ENCODE assay signal across 1 cellular context in the genomic region with DNA sequence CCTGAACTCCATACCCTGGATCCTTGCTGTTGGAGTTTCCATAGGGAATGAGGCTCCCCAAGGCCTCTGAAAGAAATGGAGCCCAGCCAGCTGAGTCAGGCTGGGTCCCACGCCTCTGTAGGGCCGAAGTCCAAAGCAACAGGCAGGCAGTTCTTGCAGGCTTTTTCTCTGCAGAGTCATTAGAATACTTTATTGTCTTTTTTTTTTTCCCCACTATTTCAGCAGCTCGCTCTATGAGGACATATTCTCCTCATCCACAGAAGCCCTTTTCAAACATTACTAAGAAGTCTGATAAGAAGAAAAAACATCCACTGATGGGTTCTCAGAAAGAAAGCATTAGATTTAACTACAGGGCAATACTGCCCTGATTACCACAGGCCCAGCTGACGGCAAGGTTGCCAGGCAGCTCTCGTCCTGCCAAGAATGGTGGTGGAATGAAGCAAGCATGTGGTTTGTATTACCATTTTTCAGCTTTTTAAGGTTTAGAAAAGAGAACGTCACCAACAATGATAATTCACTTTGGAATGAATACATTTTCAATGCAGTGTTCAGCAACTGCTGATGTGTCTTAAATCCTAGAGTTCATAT.
A peak's percentile ranks its signal among the peaks of the same experiment; 100 is the strongest.
TF ChIP-seq lines count a peak whose summit lies in the region.

No MANE protein-coding gene starts in this region.

TF ChIP-seq in HepG2, 621 proteins besides CTCF, POLR2A, EP300 and RAD21 (continued from another document and continues in another):
- TF ChIP-seq, protein P1, sequence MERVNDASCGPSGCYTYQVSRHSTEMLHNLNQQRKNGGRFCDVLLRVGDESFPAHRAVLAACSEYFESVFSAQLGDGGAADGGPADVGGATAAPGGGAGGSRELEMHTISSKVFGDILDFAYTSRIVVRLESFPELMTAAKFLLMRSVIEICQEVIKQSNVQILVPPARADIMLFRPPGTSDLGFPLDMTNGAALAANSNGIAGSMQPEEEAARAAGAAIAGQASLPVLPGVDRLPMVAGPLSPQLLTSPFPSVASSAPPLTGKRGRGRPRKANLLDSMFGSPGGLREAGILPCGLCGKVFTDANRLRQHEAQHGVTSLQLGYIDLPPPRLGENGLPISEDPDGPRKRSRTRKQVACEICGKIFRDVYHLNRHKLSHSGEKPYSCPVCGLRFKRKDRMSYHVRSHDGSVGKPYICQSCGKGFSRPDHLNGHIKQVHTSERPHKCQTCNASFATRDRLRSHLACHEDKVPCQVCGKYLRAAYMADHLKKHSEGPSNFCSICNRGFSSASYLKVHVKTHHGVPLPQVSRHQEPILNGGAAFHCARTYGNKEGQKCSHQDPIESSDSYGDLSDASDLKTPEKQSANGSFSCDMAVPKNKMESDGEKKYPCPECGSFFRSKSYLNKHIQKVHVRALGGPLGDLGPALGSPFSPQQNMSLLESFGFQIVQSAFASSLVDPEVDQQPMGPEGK (CRISPR knock-in tag; IDR thresholded peaks at IDR 0.05) = no peak
- TF ChIP-seq PITX1 (CRISPR knock-in tag; IDR thresholded peaks at IDR 0.05) (0 out of 2 replicates have a peak, but pooled peaks have one; percentile 29), ZKSCAN8 (CRISPR knock-in tag; IDR thresholded peaks at IDR 0.05; ENCODE audit: borderline replicate concordance) (0 out of 2 replicates have a peak, but pooled peaks have one; percentile 25), DRAP1 (CRISPR knock-in tag; IDR thresholded peaks at IDR 0.05) (0 out of 2 replicates have a peak, but pooled peaks have one; percentile 28), RFX5 (IDR thresholded peaks at IDR 0.05; ENCODE audit: low read depth, low read length) (peak; percentile 96), SNAI1 (CRISPR knock-in tag; IDR thresholded peaks at IDR 0.05; ENCODE audit: borderline replicate concordance) (no peak), ZNF598 (CRISPR knock-in tag; IDR thresholded peaks at IDR 0.05; ENCODE audit: borderline replicate concordance) (peak; percentile 53; the same call in 1 of the 2 replicates), MEIS2 (CRISPR knock-in tag; IDR thresholded peaks at IDR 0.05) (no peak), MTA3 (CRISPR knock-in tag; IDR thresholded peaks at IDR 0.05) (no peak), ZNF441 (CRISPR knock-in tag; IDR thresholded peaks at IDR 0.05; ENCODE audit: borderline replicate concordance) (peak; percentile 54; the same call in 1 of the 2 replicates), ZFYVE20 (CRISPR knock-in tag; IDR thresholded peaks at IDR 0.05; ENCODE audit: borderline replicate concordance, low read depth) (no peak), ZNF572 (CRISPR knock-in tag; IDR thresholded peaks at IDR 0.05) (no peak), PHF21A (CRISPR knock-in tag; IDR thresholded peaks at IDR 0.05) (peak; percentile 38; the same call in 1 of the 2 replicates), SOX13 (IDR thresholded peaks at IDR 0.05) (no peak), SOX13 (CRISPR knock-in tag; conservative IDR thresholded peaks at IDR 0.05 in 1 of 2, IDR thresholded peaks at IDR 0.05 in 1 of 2) (peak in 1 of 2 experiments; percentile 70; a peak in 2 of 4 replicates), CREM (IDR thresholded peaks at IDR 0.05) (peak; percentile 19; the same call in 1 of the 2 replicates), CREM (CRISPR knock-in tag; IDR thresholded peaks at IDR 0.05) (no peak), RORA (CRISPR knock-in tag; IDR thresholded peaks at IDR 0.05) (no peak), TBX2 (CRISPR knock-in tag; IDR thresholded peaks at IDR 0.05; ENCODE audit: borderline replicate concordance) (peak; percentile 45; the same call in 1 of the 2 replicates), THAP11 (CRISPR knock-in tag; IDR thresholded peaks at IDR 0.05) (peak; percentile 28; the same call in 1 of the 2 replicates), FOSL2 (CRISPR knock-in tag; IDR thresholded peaks at IDR 0.05) (peak; percentile 86), ZFX (CRISPR knock-in tag; IDR thresholded peaks at IDR 0.05; ENCODE audit: low read depth) (peak; percentile 62), HDAC2 (CRISPR knock-in tag; IDR thresholded peaks at IDR 0.05) (peak; percentile 52; the same call in 1 of the 2 replicates), TAF15 (IDR thresholded peaks at IDR 0.05; ENCODE audit: low read depth, low read length, poor library complexity, severe bottlenecking) (no peak), ZNF841 (CRISPR knock-in tag; IDR thresholded peaks at IDR 0.05; ENCODE audit: borderline replicate concordance) (no peak)
- TF ChIP-seq, protein P2, sequence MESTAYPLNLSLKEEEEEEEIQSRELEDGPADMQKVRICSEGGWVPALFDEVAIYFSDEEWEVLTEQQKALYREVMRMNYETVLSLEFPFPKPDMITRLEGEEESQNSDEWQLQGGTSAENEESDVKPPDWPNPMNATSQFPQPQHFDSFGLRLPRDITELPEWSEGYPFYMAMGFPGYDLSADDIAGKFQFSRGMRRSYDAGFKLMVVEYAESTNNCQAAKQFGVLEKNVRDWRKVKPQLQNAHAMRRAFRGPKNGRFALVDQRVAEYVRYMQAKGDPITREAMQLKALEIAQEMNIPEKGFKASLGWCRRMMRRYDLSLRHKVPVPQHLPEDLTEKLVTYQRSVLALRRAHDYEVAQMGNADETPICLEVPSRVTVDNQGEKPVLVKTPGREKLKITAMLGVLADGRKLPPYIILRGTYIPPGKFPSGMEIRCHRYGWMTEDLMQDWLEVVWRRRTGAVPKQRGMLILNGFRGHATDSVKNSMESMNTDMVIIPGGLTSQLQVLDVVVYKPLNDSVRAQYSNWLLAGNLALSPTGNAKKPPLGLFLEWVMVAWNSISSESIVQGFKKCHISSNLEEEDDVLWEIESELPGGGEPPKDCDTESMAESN (CRISPR knock-in tag; conservative IDR thresholded peaks at IDR 0.05) = no peak
- TF ChIP-seq, protein P3, sequence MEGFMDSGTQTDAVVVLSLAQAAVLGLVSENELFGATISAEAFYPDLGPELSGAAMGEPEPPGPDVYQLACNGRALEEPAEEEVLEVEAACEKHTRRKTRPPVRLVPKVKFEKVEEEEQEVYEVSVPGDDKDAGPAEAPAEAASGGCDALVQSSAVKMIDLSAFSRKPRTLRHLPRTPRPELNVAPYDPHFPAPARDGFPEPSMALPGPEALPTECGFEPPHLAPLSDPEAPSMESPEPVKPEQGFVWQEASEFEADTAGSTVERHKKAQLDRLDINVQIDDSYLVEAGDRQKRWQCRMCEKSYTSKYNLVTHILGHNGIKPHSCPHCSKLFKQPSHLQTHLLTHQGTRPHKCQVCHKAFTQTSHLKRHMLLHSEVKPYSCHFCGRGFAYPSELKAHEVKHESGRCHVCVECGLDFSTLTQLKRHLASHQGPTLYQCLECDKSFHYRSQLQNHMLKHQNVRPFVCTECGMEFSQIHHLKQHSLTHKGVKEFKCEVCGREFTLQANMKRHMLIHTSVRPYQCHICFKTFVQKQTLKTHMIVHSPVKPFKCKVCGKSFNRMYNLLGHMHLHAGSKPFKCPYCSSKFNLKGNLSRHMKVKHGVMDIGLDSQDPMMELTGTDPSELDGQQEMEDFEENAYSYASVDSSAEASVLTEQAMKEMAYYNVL (CRISPR knock-in tag; IDR thresholded peaks at IDR 0.05; ENCODE audit: borderline replicate concordance) = peak; percentile 53; the same call in 1 of the 2 replicates
- TF ChIP-seq, protein P4, sequence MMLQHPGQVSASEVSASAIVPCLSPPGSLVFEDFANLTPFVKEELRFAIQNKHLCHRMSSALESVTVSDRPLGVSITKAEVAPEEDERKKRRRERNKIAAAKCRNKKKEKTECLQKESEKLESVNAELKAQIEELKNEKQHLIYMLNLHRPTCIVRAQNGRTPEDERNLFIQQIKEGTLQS (CRISPR knock-in tag; IDR thresholded peaks at IDR 0.05) = no peak
- TF ChIP-seq, protein P5, sequence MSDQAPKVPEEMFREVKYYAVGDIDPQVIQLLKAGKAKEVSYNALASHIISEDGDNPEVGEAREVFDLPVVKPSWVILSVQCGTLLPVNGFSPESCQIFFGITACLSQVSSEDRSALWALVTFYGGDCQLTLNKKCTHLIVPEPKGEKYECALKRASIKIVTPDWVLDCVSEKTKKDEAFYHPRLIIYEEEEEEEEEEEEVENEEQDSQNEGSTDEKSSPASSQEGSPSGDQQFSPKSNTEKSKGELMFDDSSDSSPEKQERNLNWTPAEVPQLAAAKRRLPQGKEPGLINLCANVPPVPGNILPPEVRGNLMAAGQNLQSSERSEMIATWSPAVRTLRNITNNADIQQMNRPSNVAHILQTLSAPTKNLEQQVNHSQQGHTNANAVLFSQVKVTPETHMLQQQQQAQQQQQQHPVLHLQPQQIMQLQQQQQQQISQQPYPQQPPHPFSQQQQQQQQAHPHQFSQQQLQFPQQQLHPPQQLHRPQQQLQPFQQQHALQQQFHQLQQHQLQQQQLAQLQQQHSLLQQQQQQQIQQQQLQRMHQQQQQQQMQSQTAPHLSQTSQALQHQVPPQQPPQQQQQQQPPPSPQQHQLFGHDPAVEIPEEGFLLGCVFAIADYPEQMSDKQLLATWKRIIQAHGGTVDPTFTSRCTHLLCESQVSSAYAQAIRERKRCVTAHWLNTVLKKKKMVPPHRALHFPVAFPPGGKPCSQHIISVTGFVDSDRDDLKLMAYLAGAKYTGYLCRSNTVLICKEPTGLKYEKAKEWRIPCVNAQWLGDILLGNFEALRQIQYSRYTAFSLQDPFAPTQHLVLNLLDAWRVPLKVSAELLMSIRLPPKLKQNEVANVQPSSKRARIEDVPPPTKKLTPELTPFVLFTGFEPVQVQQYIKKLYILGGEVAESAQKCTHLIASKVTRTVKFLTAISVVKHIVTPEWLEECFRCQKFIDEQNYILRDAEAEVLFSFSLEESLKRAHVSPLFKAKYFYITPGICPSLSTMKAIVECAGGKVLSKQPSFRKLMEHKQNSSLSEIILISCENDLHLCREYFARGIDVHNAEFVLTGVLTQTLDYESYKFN (CRISPR knock-in tag; conservative IDR thresholded peaks at IDR 0.05) = peak; percentile 71
- TF ChIP-seq, protein P6, sequence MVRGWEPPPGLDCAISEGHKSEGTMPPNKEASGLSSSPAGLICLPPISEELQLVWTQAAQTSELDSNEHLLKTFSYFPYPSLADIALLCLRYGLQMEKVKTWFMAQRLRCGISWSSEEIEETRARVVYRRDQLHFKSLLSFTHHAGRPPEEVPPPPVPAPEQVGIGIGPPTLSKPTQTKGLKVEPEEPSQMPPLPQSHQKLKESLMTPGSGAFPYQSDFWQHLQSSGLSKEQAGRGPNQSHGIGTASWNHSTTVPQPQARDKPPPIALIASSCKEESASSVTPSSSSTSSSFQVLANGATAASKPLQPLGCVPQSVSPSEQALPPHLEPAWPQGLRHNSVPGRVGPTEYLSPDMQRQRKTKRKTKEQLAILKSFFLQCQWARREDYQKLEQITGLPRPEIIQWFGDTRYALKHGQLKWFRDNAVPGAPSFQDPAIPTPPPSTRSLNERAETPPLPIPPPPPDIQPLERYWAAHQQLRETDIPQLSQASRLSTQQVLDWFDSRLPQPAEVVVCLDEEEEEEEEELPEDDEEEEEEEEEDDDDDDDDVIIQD (CRISPR knock-in tag; IDR thresholded peaks at IDR 0.05; ENCODE audit: low read depth) = peak; percentile 81
- TF ChIP-seq, protein P7, sequence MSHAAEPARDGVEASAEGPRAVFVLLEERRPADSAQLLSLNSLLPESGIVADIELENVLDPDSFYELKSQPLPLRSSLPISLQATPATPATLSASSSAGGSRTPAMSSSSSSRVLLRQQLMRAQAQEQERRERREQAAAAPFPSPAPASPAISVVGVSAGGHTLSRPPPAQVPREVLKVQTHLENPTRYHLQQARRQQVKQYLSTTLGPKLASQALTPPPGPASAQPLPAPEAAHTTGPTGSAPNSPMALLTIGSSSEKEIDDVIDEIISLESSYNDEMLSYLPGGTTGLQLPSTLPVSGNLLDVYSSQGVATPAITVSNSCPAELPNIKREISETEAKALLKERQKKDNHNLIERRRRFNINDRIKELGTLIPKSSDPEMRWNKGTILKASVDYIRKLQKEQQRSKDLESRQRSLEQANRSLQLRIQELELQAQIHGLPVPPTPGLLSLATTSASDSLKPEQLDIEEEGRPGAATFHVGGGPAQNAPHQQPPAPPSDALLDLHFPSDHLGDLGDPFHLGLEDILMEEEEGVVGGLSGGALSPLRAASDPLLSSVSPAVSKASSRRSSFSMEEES (CRISPR knock-in tag; IDR thresholded peaks at IDR 0.05) = peak; percentile 30; the same call in 1 of the 2 replicates
- TF ChIP-seq, protein P8, sequence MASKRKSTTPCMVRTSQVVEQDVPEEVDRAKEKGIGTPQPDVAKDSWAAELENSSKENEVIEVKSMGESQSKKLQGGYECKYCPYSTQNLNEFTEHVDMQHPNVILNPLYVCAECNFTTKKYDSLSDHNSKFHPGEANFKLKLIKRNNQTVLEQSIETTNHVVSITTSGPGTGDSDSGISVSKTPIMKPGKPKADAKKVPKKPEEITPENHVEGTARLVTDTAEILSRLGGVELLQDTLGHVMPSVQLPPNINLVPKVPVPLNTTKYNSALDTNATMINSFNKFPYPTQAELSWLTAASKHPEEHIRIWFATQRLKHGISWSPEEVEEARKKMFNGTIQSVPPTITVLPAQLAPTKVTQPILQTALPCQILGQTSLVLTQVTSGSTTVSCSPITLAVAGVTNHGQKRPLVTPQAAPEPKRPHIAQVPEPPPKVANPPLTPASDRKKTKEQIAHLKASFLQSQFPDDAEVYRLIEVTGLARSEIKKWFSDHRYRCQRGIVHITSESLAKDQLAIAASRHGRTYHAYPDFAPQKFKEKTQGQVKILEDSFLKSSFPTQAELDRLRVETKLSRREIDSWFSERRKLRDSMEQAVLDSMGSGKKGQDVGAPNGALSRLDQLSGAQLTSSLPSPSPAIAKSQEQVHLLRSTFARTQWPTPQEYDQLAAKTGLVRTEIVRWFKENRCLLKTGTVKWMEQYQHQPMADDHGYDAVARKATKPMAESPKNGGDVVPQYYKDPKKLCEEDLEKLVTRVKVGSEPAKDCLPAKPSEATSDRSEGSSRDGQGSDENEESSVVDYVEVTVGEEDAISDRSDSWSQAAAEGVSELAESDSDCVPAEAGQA (IDR thresholded peaks at IDR 0.05; ENCODE audit: low read depth) = no peak
- TF ChIP-seq, protein P8 (CRISPR knock-in tag; IDR thresholded peaks at IDR 0.05; ENCODE audit: borderline replicate concordance) = no peak
